11 cellular contexts compared by ENCODE assay signal in genomic region chr3:52696830-52697621, GRCh38. TPM values are rescaled to one million over a fixed set of nuclear protein-coding genes. Genes with fewer than 3 reads are reported as not detected.
DNase-seq lines count a peak whose midpoint lies in the region; ATAC-seq and TF ChIP-seq lines count a peak whose summit lies in the region.
"Had no signal": no experiment of that assay in that cellular context is flagged by ENCODE, and none has a peak within 500 bp of the region (broad histone marks: within the 10 kb centered on the region; RNA-seq: fewer than 3 reads in every experiment).

No MANE protein-coding gene starts in this region.

- H3K9ac ChIP-seq in GM23248 = no peak overlapping the region

- in situ Hi-C loops in GM23248 (cut with MboI) = no loop called here

- no peak overlapping the region for H3K4me3 ChIP-seq in GM23248
- no peak overlapping the region for H3K4me3 ChIP-seq in left ventricle myocardium inferior

- intact Hi-C loops in activated CD4-positive, alpha-beta T cell treated with anti-CD3 and anti-CD28 coated beads, Interleukin-2, amount 10 ng/mL, durations not matched to agents 24 days and 14 days (cut with micrococcal nuclease) = no loop called here
- intact Hi-C loops in activated CD4-positive, alpha-beta memory T cell treated with anti-CD3 and anti-CD28 coated beads for 36 hours (cut with micrococcal nuclease) = loop anchor here (1.0 kb wide), 1 partner anchor 9 kb away; the partner anchor contains the start of gene SPCS1
- intact Hi-C loops in left ventricle myocardium inferior (cut with micrococcal nuclease) = no loop called here

- CTCF ChIA-PET in activated CD4-positive, alpha-beta memory T cell treated with anti-CD3 and anti-CD28 coated beads for 36 hours (lab: Charles Lee) = no interaction called here

- H3K4me1 Mint-ChIP-seq in activated CD4-positive, alpha-beta T cell treated with anti-CD3 and anti-CD28 coated beads, Interleukin-2, amount 10 ng/mL, durations not matched to agents 24 days and 14 days = peaks cover 10% of the 10 kb centered on the region
- peaks cover 45% of the 10 kb centered on the region for H3K4me1 Mint-ChIP-seq in activated CD4-positive, alpha-beta memory T cell treated with anti-CD3 and anti-CD28 coated beads for 36 hours (ENCODE audit: low read depth)
- peaks cover 5 to 15% (median 8%) of the 10 kb centered on the region in 4 donors for H3K4me1 Mint-ChIP-seq in naive thymus-derived CD8-positive, alpha-beta T cell

- no peaks in the 10 kb centered on the region for H3K9me3 Mint-ChIP-seq in activated CD4-positive, alpha-beta T cell treated with anti-CD3 and anti-CD28 coated beads, Interleukin-2, amount 10 ng/mL, durations not matched to agents 24 days and 14 days
- no peaks in the 10 kb centered on the region for H3K9me3 Mint-ChIP-seq in activated CD4-positive, alpha-beta memory T cell treated with anti-CD3 and anti-CD28 coated beads for 36 hours
- no peaks in the 10 kb centered on the region for H3K9me3 Mint-ChIP-seq in naive thymus-derived CD8-positive, alpha-beta T cell

- POLR2A ChIA-PET in activated CD4-positive, alpha-beta memory T cell treated with anti-CD3 and anti-CD28 coated beads for 36 hours (lab: Charles Lee) = interaction anchor here (1.5 to 4.1 kb wide), 3 partner anchors 8 to 12 kb away, joined by 3 to 14 read pairs (median 4); partner anchors contain the start of genes GLT8D1 and SPCS1
- POLR2A ChIA-PET in naive thymus-derived CD8-positive, alpha-beta T cell (lab: Charles Lee) = interaction anchor here (3.9 kb wide), 1 partner anchor 8 kb away, joined by 19 read pairs; the partner anchor contains the start of genes GLT8D1 and SPCS1

- no peaks in the 10 kb centered on the region for H3K9me2 ChIP-seq in GM23248 (ENCODE audit: insufficient read depth)

- peaks cover 80% of the 10 kb centered on the region for H3F3A ChIP-seq in GM23248 (ENCODE audit: insufficient read depth)

- peaks cover 79% of the 10 kb centered on the region for H3K79me2 ChIP-seq in GM23248 (ENCODE audit: insufficient read depth)

- no peak overlapping the region for H2AFZ ChIP-seq in GM23248

- ATAC-seq in naive thymus-derived CD8-positive, alpha-beta T cell = no peak

- H4K20me1 ChIP-seq in GM23248 (ENCODE audit: insufficient read depth) = no peaks in the 10 kb centered on the region

- H3K4me1 ChIP-seq in GM23248 (ENCODE audit: insufficient read depth) (peaks cover 19% of the 10 kb centered on the region), left ventricle myocardium inferior (peaks cover 1% of the 10 kb centered on the region)

- peaks cover 51% of the 10 kb centered on the region for H3K36me3 Mint-ChIP-seq in activated CD4-positive, alpha-beta T cell treated with anti-CD3 and anti-CD28 coated beads, Interleukin-2, amount 10 ng/mL, durations not matched to agents 24 days and 14 days (ENCODE audit: low read depth)
- H3K36me3 Mint-ChIP-seq in activated CD4-positive, alpha-beta memory T cell treated with anti-CD3 and anti-CD28 coated beads for 36 hours = peaks cover 49% of the 10 kb centered on the region
- H3K36me3 Mint-ChIP-seq in naive thymus-derived CD8-positive, alpha-beta T cell = peaks cover 0 to 65% (median 2%) of the 10 kb centered on the region in 3 donors

- peaks cover 71% of the 10 kb centered on the region for H3K36me3 ChIP-seq in GM23248 (ENCODE audit: low read depth)
- peaks cover 79% of the 10 kb centered on the region for H3K36me3 ChIP-seq in left ventricle myocardium inferior

- no peaks in the 10 kb centered on the region for H3K27me3 Mint-ChIP-seq in activated CD4-positive, alpha-beta T cell treated with anti-CD3 and anti-CD28 coated beads, Interleukin-2, amount 10 ng/mL, durations not matched to agents 24 days and 14 days
- H3K27me3 Mint-ChIP-seq in activated CD4-positive, alpha-beta memory T cell treated with anti-CD3 and anti-CD28 coated beads for 36 hours = no peaks in the 10 kb centered on the region
- H3K27me3 Mint-ChIP-seq in naive thymus-derived CD8-positive, alpha-beta T cell = no peaks in the 10 kb centered on the region

- no peak overlapping the region for H3K4me2 ChIP-seq in GM23248 (ENCODE audit: unreplicated experiment)

- H3K9me3 ChIP-seq in GM23248 (ENCODE audit: low read depth) = no peaks in the 10 kb centered on the region
- H3K9me3 ChIP-seq in left ventricle myocardium inferior (replicated peaks) = no peaks in the 10 kb centered on the region

- WGBS in GM23248 (ENCODE audit: low coverage in 1 of 2, low lambda C conversion rate in 2 of 2, missing lambda C conversion rate in 2 of 2), 2 experiments = 55 to 56% methylated on average over 2 of the region's 2 CpGs

- peak overlapping the region; percentile 41 for H3K27ac ChIP-seq in GM23248
- no peak overlapping the region for H3K27ac ChIP-seq in left ventricle myocardium inferior (replicated peaks)
- H3K27ac ChIP-seq: RWPE1 had no signal

- no peak for DNase-seq in activated CD4-positive, alpha-beta T cell treated with anti-CD3 and anti-CD28 coated beads, Interleukin-2, amount 10 ng/mL, durations not matched to agents 24 days and 14 days
- no peak for DNase-seq in activated CD4-positive, alpha-beta T cell treated with anti-CD3 and anti-CD28 coated beads, Interleukin-2, amount 50 U/mL, for 4 hours
- no peak for DNase-seq in GM23248
- DNase-seq in activated CD4-positive, alpha-beta memory T cell treated with anti-CD3 and anti-CD28 coated beads for 36 hours = no peak
- no peak for DNase-seq in naive thymus-derived CD8-positive, alpha-beta T cell
- DNase-seq in T-helper 2 cell = no peak
- DNase-seq in left ventricle myocardium inferior = no peak
- DNase-seq in NCI-H146 treated with DMSO at 0.1 percent for 48 hours (lab: John Stamatoyannopoulos, UW; ENCODE audit: unreplicated experiment) = no peak
- DNase-seq: ACHN, DMS153 had no signal

- H3K4me3 Mint-ChIP-seq in activated CD4-positive, alpha-beta T cell treated with anti-CD3 and anti-CD28 coated beads, Interleukin-2, amount 10 ng/mL, durations not matched to agents 24 days and 14 days = no peak overlapping the region
- no peak overlapping the region for H3K4me3 Mint-ChIP-seq in activated CD4-positive, alpha-beta memory T cell treated with anti-CD3 and anti-CD28 coated beads for 36 hours
- H3K4me3 Mint-ChIP-seq in naive thymus-derived CD8-positive, alpha-beta T cell = no peak overlapping the region

- no peak for TF ChIP-seq CTCF in left ventricle myocardium inferior (IDR thresholded peaks at IDR 0.05; ENCODE audit: borderline replicate concordance)

- peak overlapping the region; percentile 60 for H3K27ac Mint-ChIP-seq in activated CD4-positive, alpha-beta T cell treated with anti-CD3 and anti-CD28 coated beads, Interleukin-2, amount 10 ng/mL, durations not matched to agents 24 days and 14 days
- peak overlapping the region; percentile 79 for H3K27ac Mint-ChIP-seq in activated CD4-positive, alpha-beta memory T cell treated with anti-CD3 and anti-CD28 coated beads for 36 hours
- peak overlapping the region in 6 of 10 donors; percentile 8 to 82 (median 59) for H3K27ac Mint-ChIP-seq in naive thymus-derived CD8-positive, alpha-beta T cell

- H3K27me3 ChIP-seq in GM23248 (replicated peaks; ENCODE audit: insufficient read depth) (no peaks in the 10 kb centered on the region), left ventricle myocardium inferior (ENCODE audit: low read depth) (no peaks in the 10 kb centered on the region)

RNA-seq across cellular contexts. Expression of gene GLT8D1, which starts 8.6 kb away (rescaled TPM):
- total RNA-seq in activated CD4-positive, alpha-beta T cell treated with anti-CD3 and anti-CD28 coated beads, Interleukin-2, amount 10 ng/mL, durations not matched to agents 24 days and 14 days = 38.7 and 39.0 TPM in 2 replicates
- total RNA-seq in GM23248 (2014; rRNA removed; shearing (Covaris generic)) = 148 and 151 TPM in 2 replicates
- 140 and 149 TPM in 2 replicates for polyA plus RNA-seq in GM23248 (2016; fragmentation: Nextera tagmentation; extraction: Ambion mirVana)
- 10 to 100 TPM; 34.1 to 36.9 TPM for total RNA-seq in activated CD4-positive, alpha-beta memory T cell treated with anti-CD3 and anti-CD28 coated beads for 36 hours
- total RNA-seq in naive thymus-derived CD8-positive, alpha-beta T cell = 10 to 100 TPM; 39.2 to 41.0 TPM
- 10 to 100 TPM; 54.8 to 67.4 (median 58.3) TPM for polyA plus RNA-seq in naive thymus-derived CD8-positive, alpha-beta T cell
- total RNA-seq in left ventricle myocardium inferior = 29.2 TPM

RNA-seq across cellular contexts. Expression of gene SPCS1, which starts 8.9 kb away (rescaled TPM):
- 134 and 135 TPM in 2 replicates for total RNA-seq in activated CD4-positive, alpha-beta T cell treated with anti-CD3 and anti-CD28 coated beads, Interleukin-2, amount 10 ng/mL, durations not matched to agents 24 days and 14 days
- total RNA-seq in GM23248 (2014; rRNA removed; shearing (Covaris generic)) = 184 and 271 TPM in 2 replicates
- polyA plus RNA-seq in GM23248 (2016; fragmentation: Nextera tagmentation; extraction: Ambion mirVana) = 366 and 369 TPM in 2 replicates
- total RNA-seq in activated CD4-positive, alpha-beta memory T cell treated with anti-CD3 and anti-CD28 coated beads for 36 hours = 100 to 1,000 TPM; 132 TPM
- total RNA-seq in naive thymus-derived CD8-positive, alpha-beta T cell = 10 to 100 TPM; 80.1 to 89.9 TPM
- 100 to 1,000 TPM; 340 to 369 (median 348) TPM for polyA plus RNA-seq in naive thymus-derived CD8-positive, alpha-beta T cell
- total RNA-seq in left ventricle myocardium inferior = 85.8 TPM

RNA-seq across cellular contexts. Expression of gene GNL3, which starts 11.2 kb away (rescaled TPM):
- total RNA-seq in activated CD4-positive, alpha-beta T cell treated with anti-CD3 and anti-CD28 coated beads, Interleukin-2, amount 10 ng/mL, durations not matched to agents 24 days and 14 days = 254 and 267 TPM in 2 replicates
- 90.2 and 98.8 TPM in 2 replicates for total RNA-seq in GM23248 (2014; rRNA removed; shearing (Covaris generic))
- polyA plus RNA-seq in GM23248 (2016; fragmentation: Nextera tagmentation; extraction: Ambion mirVana) = 95.3 and 108 TPM in 2 replicates
- total RNA-seq in activated CD4-positive, alpha-beta memory T cell treated with anti-CD3 and anti-CD28 coated beads for 36 hours = 100 to 1,000 TPM; 167 to 172 TPM
- total RNA-seq in naive thymus-derived CD8-positive, alpha-beta T cell = 100 to 1,000 TPM; 107 to 109 TPM
- 10 to 100 TPM; 41.8 to 77.5 (median 73.2) TPM for polyA plus RNA-seq in naive thymus-derived CD8-positive, alpha-beta T cell
- 26.8 TPM for total RNA-seq in left ventricle myocardium inferior

RNA-seq across cellular contexts. Expression of gene PBRM1, which starts 11.3 kb away (rescaled TPM):
- 65.7 and 67.8 TPM in 2 replicates for total RNA-seq in activated CD4-positive, alpha-beta T cell treated with anti-CD3 and anti-CD28 coated beads, Interleukin-2, amount 10 ng/mL, durations not matched to agents 24 days and 14 days
- total RNA-seq in GM23248 (2014; rRNA removed; shearing (Covaris generic)) = 30.1 and 42.6 TPM in 2 replicates
- 53.5 and 60.3 TPM in 2 replicates for polyA plus RNA-seq in GM23248 (2016; fragmentation: Nextera tagmentation; extraction: Ambion mirVana)
- total RNA-seq in activated CD4-positive, alpha-beta memory T cell treated with anti-CD3 and anti-CD28 coated beads for 36 hours = 10 to 100 TPM; 52.3 to 59.2 TPM
- 10 to 100 TPM; 66.0 to 72.9 TPM for total RNA-seq in naive thymus-derived CD8-positive, alpha-beta T cell
- polyA plus RNA-seq in naive thymus-derived CD8-positive, alpha-beta T cell = 10 to 100 TPM; 71.8 to 81.4 (median 80.5) TPM
- total RNA-seq in left ventricle myocardium inferior = 52.3 TPM
